13 cellular contexts compared by ENCODE assay signal in genomic region chr12:89073027-89073398, GRCh38.
A peak's percentile ranks its signal among the peaks of the same experiment; 100 is the strongest.
DNase-seq lines count a peak whose midpoint lies in the region; ATAC-seq and TF ChIP-seq lines count a peak whose summit lies in the region.
"Had no signal": no experiment of that assay in that cellular context is flagged by ENCODE, and none has a peak within 500 bp of the region (broad histone marks: within the 10 kb centered on the region; RNA-seq: fewer than 3 reads in every experiment).

No MANE protein-coding gene starts in this region.

- no peaks in the 10 kb centered on the region for H3K27me3 ChIP-seq in fibroblast of lung (ENCODE audit: control insufficient read depth, insufficient read depth, low read length)
- H3K27me3 ChIP-seq in smooth muscle cell (ENCODE audit: low read depth) = no peaks in the 10 kb centered on the region
- no peaks in the 10 kb centered on the region for H3K27me3 ChIP-seq in thyroid gland
- H3K27me3 ChIP-seq: stomach had no signal

- H3K4me3 Mint-ChIP-seq in activated naive CD4-positive, alpha-beta T cell treated with anti-CD3 and anti-CD28 coated beads for 36 hours = no peak overlapping the region
- H3K4me3 Mint-ChIP-seq: CD4-positive, CD25-positive, alpha-beta regulatory T cell had no signal

- H2AFZ ChIP-seq in fibroblast of lung (ENCODE audit: low read length) (no peak overlapping the region), smooth muscle cell (ENCODE audit: low read depth) (peak overlapping the region; percentile 6)

- no peaks in the 10 kb centered on the region for H3K27me3 Mint-ChIP-seq in activated naive CD4-positive, alpha-beta T cell treated with anti-CD3 and anti-CD28 coated beads for 36 hours (ENCODE audit: low read depth)

- peak; percentile 32 for DNase-seq in activated naive CD4-positive, alpha-beta T cell treated with anti-CD3 and anti-CD28 coated beads for 36 hours
- no peak for DNase-seq in activated naive CD4-positive, alpha-beta T cell treated with Interleukin-2 at 50 U/mL for 16 hours
- DNase-seq in NCI-H2196 treated with DMSO at 0.1 percent for 48 hours (lab: John Stamatoyannopoulos, UW; ENCODE audit: unreplicated experiment) (peak; percentile 96), fibroblast of lung (ENCODE audit: low read depth in 2 of 2) (peak; percentile 72 to 88), smooth muscle cell (lab: John Stamatoyannopoulos, UW; ENCODE audit: unreplicated experiment) (no peak), thyroid gland (no peak)
- DNase-seq: CD4-positive, CD25-positive, alpha-beta regulatory T cell; cerebellar nuclear complex; right cardiac atrium; stomach had no signal

- H3K27ac ChIP-seq in fibroblast of lung (ENCODE audit: insufficient read depth, low read length) (no peak overlapping the region), smooth muscle cell (ENCODE audit: low read depth) (peak overlapping the region; percentile 26), thyroid gland (peak overlapping the region in 1 of 3 donors; percentile 13)

- no peak for TF ChIP-seq POLR2A in thyroid gland (IDR thresholded peaks at IDR 0.05)

- H3K27ac Mint-ChIP-seq in activated naive CD4-positive, alpha-beta T cell treated with anti-CD3 and anti-CD28 coated beads for 36 hours = peak overlapping the region; percentile 57
- H3K27ac Mint-ChIP-seq: CD4-positive, CD25-positive, alpha-beta regulatory T cell had no signal

- H3K4me1 Mint-ChIP-seq in activated naive CD4-positive, alpha-beta T cell treated with anti-CD3 and anti-CD28 coated beads for 36 hours (ENCODE audit: low read depth) = peaks cover 36% of the 10 kb centered on the region
- H3K4me1 Mint-ChIP-seq: CD4-positive, CD25-positive, alpha-beta regulatory T cell had no signal

- no peaks in the 10 kb centered on the region for H3K9me3 Mint-ChIP-seq in activated naive CD4-positive, alpha-beta T cell treated with anti-CD3 and anti-CD28 coated beads for 36 hours

- TF ChIP-seq CTCF in fibroblast of lung (conservative IDR thresholded peaks at IDR 0.05 in 1 of 2, IDR thresholded peaks at IDR 0.05 in 1 of 2; ENCODE audit: low read depth in 1 of 2, low read length in 2 of 2) (no peak), smooth muscle cell (IDR thresholded peaks at IDR 0.05; ENCODE audit: borderline replicate concordance, insufficient read depth, poor library complexity, severe bottlenecking) (no peak), thyroid gland (IDR thresholded peaks at IDR 0.05) (no peak)

- intact Hi-C loops in activated naive CD4-positive, alpha-beta T cell treated with anti-CD3 and anti-CD28 coated beads for 36 hours (cut with micrococcal nuclease) = loop anchor here (2.0 kb wide), 2 partner anchors 20 to 56 kb away; no protein-coding TSS in a partner anchor
- intact Hi-C loops in thyroid gland (cut with DNase I) = no loop called here

- no peak overlapping the region for H3K9ac ChIP-seq in fibroblast of lung (ENCODE audit: insufficient read depth, low read length)
- H3K9ac ChIP-seq in smooth muscle cell (ENCODE audit: low read depth) = no peak overlapping the region

- no peaks in the 10 kb centered on the region for H4K20me1 ChIP-seq in fibroblast of lung (ENCODE audit: control insufficient read depth, extremely low read depth, insufficient read depth, low read length)
- H4K20me1 ChIP-seq in smooth muscle cell (ENCODE audit: low read depth) = no peaks in the 10 kb centered on the region

- H3K4me3 ChIP-seq in fibroblast of lung (replicated peaks in 1 of 4; ENCODE audit: control extremely low read depth in 1 of 4, insufficient read depth in 1 of 4, low read depth in 3 of 4, low read length in 4 of 4) (no peak overlapping the region), smooth muscle cell (no peak overlapping the region), thyroid gland (replicated peaks in 1 of 3) (no peak overlapping the region)
- H3K4me3 ChIP-seq: stomach had no signal

- peaks cover 17% of the 10 kb centered on the region for H3F3A ChIP-seq in smooth muscle cell (ENCODE audit: low read depth)

- CTCF ChIA-PET in activated naive CD4-positive, alpha-beta T cell treated with anti-CD3 and anti-CD28 coated beads for 36 hours (lab: Charles Lee) = interaction anchor here (0.6 to 0.9 kb wide), 2 partner anchors 112 to 389 kb away, joined by 3 to 7 read pairs; no protein-coding TSS in a partner anchor

- H3K36me3 ChIP-seq in fibroblast of lung (ENCODE audit: control insufficient read depth, insufficient read depth, low read length) (no peaks in the 10 kb centered on the region), smooth muscle cell (ENCODE audit: low read depth) (no peaks in the 10 kb centered on the region), thyroid gland (no peaks in the 10 kb centered on the region)
- H3K36me3 ChIP-seq: stomach had no signal

- WGBS in smooth muscle cell (ENCODE audit: low lambda C conversion rate) = 56% methylated on average over 1 of the region's 1 CpG
- WGBS in thyroid gland, 2 donors = 22 to 44% methylated on average over 1 of the region's 1 CpG

- ATAC-seq in GM21528 (IDR thresholded peaks at IDR 0.05; ENCODE audit: low FRiP score, unreplicated experiment) = no peak
- no peak for ATAC-seq in HG02588 (IDR thresholded peaks at IDR 0.05; ENCODE audit: unreplicated experiment)
- ATAC-seq: Right ventricle myocardium inferior had no signal

- no peaks in the 10 kb centered on the region for H3K79me2 ChIP-seq in fibroblast of lung (ENCODE audit: control insufficient read depth, insufficient read depth, low read length)
- no peaks in the 10 kb centered on the region for H3K79me2 ChIP-seq in smooth muscle cell (ENCODE audit: low read depth)

- peaks cover 2% of the 10 kb centered on the region for H3K4me1 ChIP-seq in fibroblast of lung (ENCODE audit: control insufficient read depth, extremely low read depth, insufficient read depth, low read length)
- H3K4me1 ChIP-seq in smooth muscle cell (ENCODE audit: low read depth) = peaks cover 25% of the 10 kb centered on the region
- peaks cover 5 to 9% of the 10 kb centered on the region in 2 donors for H3K4me1 ChIP-seq in thyroid gland

- H3K36me3 Mint-ChIP-seq in activated naive CD4-positive, alpha-beta T cell treated with anti-CD3 and anti-CD28 coated beads for 36 hours (ENCODE audit: low read depth) = no peaks in the 10 kb centered on the region
- H3K36me3 Mint-ChIP-seq: CD4-positive, CD25-positive, alpha-beta regulatory T cell had no signal

- H3K9me3 ChIP-seq in fibroblast of lung (ENCODE audit: control insufficient read depth, insufficient read depth, low read depth, low read length) (no peaks in the 10 kb centered on the region), smooth muscle cell (replicated peaks; ENCODE audit: low read depth) (no peaks in the 10 kb centered on the region), thyroid gland (no peaks in the 10 kb centered on the region)
- H3K9me3 ChIP-seq: stomach had no signal

- H3K4me2 ChIP-seq in fibroblast of lung (ENCODE audit: extremely low read depth, insufficient read depth, low read length) = no peak overlapping the region
- H3K4me2 ChIP-seq in smooth muscle cell = no peak overlapping the region

Comparison
In these comparisons a context has a peak if more than half of its experiments do, and no peak if none do; other contexts are left out.
1. DNase-seq: peak in activated naive CD4-positive, alpha-beta T cell treated with anti-CD3 and anti-CD28 coated beads for 36 hours (single experiment), NCI-H2196 treated with DMSO at 0.1 percent for 48 hours (single experiment) and fibroblast of lung (2 of 2); none in activated naive CD4-positive, alpha-beta T cell treated with Interleukin-2 at 50 U/mL for 16 hours (single experiment), smooth muscle cell (single experiment) and thyroid gland (0 of 2).